ENCODE assay signal across 28 cellular contexts in the genomic region with DNA sequence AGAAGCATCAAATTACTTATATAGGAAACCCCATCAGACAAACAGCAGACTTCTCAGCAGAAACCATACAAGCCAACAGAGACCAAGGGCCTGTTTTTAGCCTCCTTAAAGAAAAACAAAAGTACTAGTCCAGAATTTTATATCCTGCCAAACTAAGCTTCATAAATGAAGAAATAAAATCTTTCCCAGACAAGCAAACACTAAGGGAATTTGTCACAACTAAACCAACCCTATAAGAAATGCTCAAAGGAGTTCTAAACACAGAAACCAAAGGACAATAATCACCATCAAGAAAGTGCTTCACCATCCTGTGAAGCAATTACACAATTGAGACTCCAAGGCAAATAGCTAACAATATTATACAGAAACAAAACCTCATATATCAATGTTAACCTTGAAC.
"Had no signal": no experiment of that assay in that cellular context is flagged by ENCODE, and none has a peak within 500 bp of the region (broad histone marks: within the 10 kb centered on the region; RNA-seq: fewer than 3 reads in every experiment).

No MANE protein-coding gene starts in this region.

- H3K27me3 ChIP-seq: colonic mucosa, dorsolateral prefrontal cortex, esophagus muscularis mucosa, esophagus squamous epithelium, foreskin keratinocyte, gastrocnemius medialis, gastroesophageal sphincter, heart left ventricle, heart right ventricle had no signal

- H3K4me3 ChIP-seq: colonic mucosa, coronary artery, dorsolateral prefrontal cortex, esophagus muscularis mucosa, esophagus squamous epithelium, gastrocnemius medialis, gastroesophageal sphincter, heart left ventricle, heart right ventricle had no signal

- FAIRE-seq: colon, endometrium, endothelial cell of umbilical vein, frontal cortex had no signal

- H3K4me1 ChIP-seq: colonic mucosa, esophagus muscularis mucosa, esophagus squamous epithelium, foreskin keratinocyte, gastrocnemius medialis, gastroesophageal sphincter, heart left ventricle, heart right ventricle had no signal

- ATAC-seq: effector memory CD8-positive, alpha-beta T cell; esophagus mucosa; foreskin keratinocyte; gastrocnemius medialis; gastroesophageal sphincter; heart left ventricle; heart right ventricle had no signal

- H3K27ac ChIP-seq: colonic mucosa, coronary artery, dorsolateral prefrontal cortex, epithelial cell of prostate, esophagus muscularis mucosa, esophagus squamous epithelium, foreskin keratinocyte, gastrocnemius medialis, gastroesophageal sphincter, heart left ventricle, heart right ventricle had no signal

- H3K9me3 ChIP-seq: colonic mucosa, gastrocnemius medialis had no signal

- H3K36me3 ChIP-seq: colonic mucosa, esophagus muscularis mucosa, esophagus squamous epithelium, gastrocnemius medialis, gastroesophageal sphincter, heart left ventricle, heart right ventricle had no signal

- DNase-seq: colonic mucosa; cortex of kidney; dermis blood vessel endothelial cell; dorsolateral prefrontal cortex; effector CD4-positive, alpha-beta T cell; effector CD8-positive, alpha-beta T cell; effector memory CD4-positive, alpha-beta T cell; effector memory CD8-positive, alpha-beta T cell; endodermal cell; erythroblast; esophagus squamous epithelium; foreskin fibroblast; foreskin keratinocyte; foreskin melanocyte; gastrocnemius medialis; glutamatergic neuron; head of caudate nucleus; heart left ventricle; heart right ventricle had no signal
